ENCODE assay signal across 26 cellular contexts in the genomic region with DNA sequence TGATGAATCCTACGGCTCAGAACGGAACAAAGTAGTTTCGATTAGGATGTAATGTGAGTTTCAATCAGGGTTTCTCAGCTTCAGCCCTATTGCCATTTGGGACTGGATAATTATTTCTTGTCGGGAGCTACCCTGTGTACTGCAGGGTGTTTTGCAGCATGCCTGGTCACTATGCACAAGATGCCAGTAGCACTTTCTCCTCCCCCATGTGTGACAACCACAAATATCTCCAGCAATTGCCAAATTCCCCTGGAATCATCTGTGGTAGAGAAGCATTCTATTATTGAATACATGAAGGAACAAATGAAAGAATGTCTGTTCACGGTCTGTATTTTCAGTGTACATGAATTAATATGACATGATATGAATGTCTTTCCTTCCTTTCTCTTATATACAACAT.
DNase-seq lines count a peak whose midpoint lies in the region; FAIRE-seq and TF ChIP-seq lines count a peak whose summit lies in the region.
"Had no signal": no experiment of that assay in that cellular context is flagged by ENCODE, and none has a peak within 500 bp of the region (broad histone marks: within the 10 kb centered on the region; RNA-seq: fewer than 3 reads in every experiment).

No MANE protein-coding gene starts in this region.

- no peaks in the 10 kb centered on the region for H3K4me1 Mint-ChIP-seq in astrocyte (ENCODE audit: low read depth, unreplicated experiment)
- H3K4me1 Mint-ChIP-seq: CD14-positive monocyte; CD4-positive, alpha-beta memory T cell; CD4-positive, CD25-positive, alpha-beta regulatory T cell; CD8-positive, alpha-beta memory T cell had no signal

- H3K36me3 ChIP-seq in astrocyte (ENCODE audit: insufficient read depth, low read length) = no peaks in the 10 kb centered on the region
- H3K36me3 ChIP-seq: BE2C, BLaER1 had no signal

- no peak overlapping the region for H3K27ac Mint-ChIP-seq in astrocyte (ENCODE audit: unreplicated experiment)
- H3K27ac Mint-ChIP-seq: CD14-positive monocyte; CD4-positive, alpha-beta memory T cell; CD4-positive, CD25-positive, alpha-beta regulatory T cell; CD8-positive, alpha-beta memory T cell had no signal

- peaks cover 2% of the 10 kb centered on the region for H3K9me3 Mint-ChIP-seq in astrocyte (ENCODE audit: unreplicated experiment)

- no peak overlapping the region for H3K4me2 ChIP-seq in astrocyte (ENCODE audit: low read length)
- H3K4me2 ChIP-seq: BLaER1 had no signal

- H3K27me3 Mint-ChIP-seq in astrocyte (ENCODE audit: low read depth, unreplicated experiment) = no peaks in the 10 kb centered on the region
- H3K27me3 Mint-ChIP-seq: CD4-positive, CD25-positive, alpha-beta regulatory T cell had no signal

- H3K36me3 Mint-ChIP-seq in astrocyte (ENCODE audit: low read depth, unreplicated experiment) = no peaks in the 10 kb centered on the region
- H3K36me3 Mint-ChIP-seq: CD14-positive monocyte; CD4-positive, alpha-beta memory T cell; CD4-positive, CD25-positive, alpha-beta regulatory T cell; CD8-positive, alpha-beta memory T cell had no signal

- no peak overlapping the region for H3K4me3 Mint-ChIP-seq in astrocyte (ENCODE audit: unreplicated experiment)
- H3K4me3 Mint-ChIP-seq: CD14-positive monocyte; CD4-positive, alpha-beta memory T cell; CD4-positive, CD25-positive, alpha-beta regulatory T cell; CD8-positive, alpha-beta memory T cell had no signal

- DNase-seq in astrocyte (ENCODE audit: low read depth) = no peak
- DNase-seq in myocyte (ENCODE audit: low read depth) = peak; percentile 33
- DNase-seq in activated T-cell treated with anti-CD3 and anti-CD28 coated beads, Interleukin-2, amount 50 U/mL, for 1 hour = no peak
- DNase-seq in H54 (ENCODE audit: insufficient read length, low spot score) = no peak
- DNase-seq in NCI-H187 (lab: John Stamatoyannopoulos, UW) = no peak
- DNase-seq: 8988T; ACHN; BE2C; C1 segment of cervical spinal cord; CD4-positive, alpha-beta memory T cell; CD4-positive, CD25-positive, alpha-beta regulatory T cell; CD8-positive, alpha-beta memory T cell; COR-L47; DMS 273 treated with DMSO at 0.1 percent for 48 hours; DMS153; DMS53; DMS79; DND-41; EL; GDM1 had no signal

- no peaks in the 10 kb centered on the region for H4K20me1 ChIP-seq in astrocyte (ENCODE audit: insufficient read depth, low read length)
- H4K20me1 ChIP-seq: BLaER1 had no signal

- TF ChIP-seq CTCF in astrocyte (IDR thresholded peaks at IDR 0.05; ENCODE audit: insufficient read depth, low read depth, low read length) = no peak

- H3K9ac ChIP-seq in astrocyte (ENCODE audit: low read length) = no peak overlapping the region
- H3K9ac ChIP-seq: BLaER1 had no signal

- H2AFZ ChIP-seq in astrocyte (ENCODE audit: low read depth, low read length) = no peak overlapping the region

- H3K4me1 ChIP-seq in astrocyte (ENCODE audit: insufficient read depth, low read length) = no peaks in the 10 kb centered on the region
- H3K4me1 ChIP-seq: BE2C, BLaER1 had no signal

- H3K27ac ChIP-seq in astrocyte (ENCODE audit: low read depth, low read length) = no peak overlapping the region
- H3K27ac ChIP-seq: BLaER1 had no signal

- no peaks in the 10 kb centered on the region for H3K9me3 ChIP-seq in astrocyte (ENCODE audit: insufficient read depth, low read depth, low read length)
- H3K9me3 ChIP-seq: BE2C, BLaER1 had no signal

- H3K27me3 ChIP-seq in astrocyte (ENCODE audit: insufficient read depth, low read length) = no peaks in the 10 kb centered on the region
- H3K27me3 ChIP-seq: BE2C, BLaER1 had no signal

- no peaks in the 10 kb centered on the region for H3K79me2 ChIP-seq in astrocyte (ENCODE audit: insufficient read depth, low read length)

- H3K4me3 ChIP-seq in astrocyte (ENCODE audit: insufficient read depth, low read depth, low read length) = no peak overlapping the region
- H3K4me3 ChIP-seq: BLaER1, GM12878 had no signal

- peak; percentile 94 for FAIRE-seq in astrocyte (lab: Jason Lieb, UNC)
- FAIRE-seq in H54 (lab: Jason Lieb, UNC) = no peak
- FAIRE-seq: A204.1, GM12878, GM12892, GM18507 had no signal

- no peak for TF ChIP-seq POLR2A in H54 (IDR thresholded peaks at IDR 0.05; ENCODE audit: low read depth, low read length)
